ENCODE assay signal across 17 cellular contexts in genomic region chr3:157027861-157028745, GRCh38.
DNase-seq lines count a peak whose midpoint lies in the region; ATAC-seq, FAIRE-seq and TF ChIP-seq lines count a peak whose summit lies in the region.
"Had no signal": no experiment of that assay in that cellular context is flagged by ENCODE, and none has a peak within 500 bp of the region (broad histone marks: within the 10 kb centered on the region; RNA-seq: fewer than 3 reads in every experiment).

No MANE protein-coding gene starts in this region.

- H4K91ac ChIP-seq in mesenchymal stem cell (ENCODE audit: low read length): no peak overlapping the region

- no peak overlapping the region for H3K18ac ChIP-seq in mesenchymal stem cell (ENCODE audit: low read depth in 1 of 2, low read length in 2 of 2)

- H3K4me3 ChIP-seq in ACC112 (ENCODE audit: low read depth, low read length) (no peak overlapping the region), mesenchymal stem cell (ENCODE audit: insufficient read depth in 1 of 2, low read depth in 1 of 2, low read length in 2 of 2) (no peak overlapping the region)
- H3K4me3 ChIP-seq: SJSA1 had no signal

- no peak overlapping the region for H2BK5ac ChIP-seq in mesenchymal stem cell (ENCODE audit: low read depth, low read length, poor library complexity, severe bottlenecking)

- 34% methylated on average over 5 of the region's 7 CpGs for WGBS in mesenchymal stem cell

- H2BK120ac ChIP-seq in mesenchymal stem cell (ENCODE audit: low read depth, low read length): no peak overlapping the region

- H3K4ac ChIP-seq in mesenchymal stem cell (ENCODE audit: low read depth in 1 of 2, low read length in 2 of 2): no peak overlapping the region

- no peak overlapping the region for H3K4me2 ChIP-seq in mesenchymal stem cell (ENCODE audit: low read length, poor library complexity, severe bottlenecking)

- H2BK12ac ChIP-seq in mesenchymal stem cell (ENCODE audit: low read length in 2 of 2): no peak overlapping the region

- no peaks in the 10 kb centered on the region for H3K4me1 ChIP-seq in ACC112 (ENCODE audit: control insufficient read depth, insufficient read depth, low read length, unreplicated experiment)
- H3K4me1 ChIP-seq in mesenchymal stem cell (ENCODE audit: control insufficient read depth, insufficient read depth, low read depth, low read length): peaks cover 1% of the 10 kb centered on the region
- H3K4me1 ChIP-seq: BE2C, SJSA1 had no signal

- no peaks in the 10 kb centered on the region for H3K79me2 ChIP-seq in ACC112 (ENCODE audit: control insufficient read depth, insufficient read depth, low read length, unreplicated experiment)

- no peak overlapping the region for H3K9ac ChIP-seq in mesenchymal stem cell (ENCODE audit: low read length)

- no peaks in the 10 kb centered on the region for H3K27me3 ChIP-seq in ACC112 (ENCODE audit: insufficient read depth, low read length)
- no peaks in the 10 kb centered on the region for H3K27me3 ChIP-seq in mesenchymal stem cell (ENCODE audit: control insufficient read depth in 1 of 2, insufficient read depth in 1 of 2, low read length in 2 of 2)
- H3K27me3 ChIP-seq: BE2C, SJSA1 had no signal

- FAIRE-seq in H54 (lab: Jason Lieb, UNC): peak; percentile 74

- DNase-seq in H54 (ENCODE audit: insufficient read length, low spot score) (no peak), dermis blood vessel endothelial cell (peak; percentile 28), mesenchymal stem cell (peak; percentile 5), amygdala (lab: John Stamatoyannopoulos, UW) (no peak), SHP77 (lab: John Stamatoyannopoulos, UW) (no peak), occipital lobe (lab: John Stamatoyannopoulos, UW) (no peak)
- DNase-seq: BE2C; CD4-positive, alpha-beta T cell; KBM-7; NCI-H1436; NCI-H2029; NCI-H2171; NCI-H446; RPMI8226 had no signal

- peaks cover 3% of the 10 kb centered on the region for H3K9me3 ChIP-seq in mesenchymal stem cell (ENCODE audit: control insufficient read depth, low read length)
- H3K9me3 ChIP-seq: BE2C, SJSA1 had no signal

- H2BK15ac ChIP-seq in mesenchymal stem cell (ENCODE audit: low read depth, poor library complexity, severe bottlenecking): no peak overlapping the region

- no peak overlapping the region for H3K14ac ChIP-seq in mesenchymal stem cell (ENCODE audit: low read length in 2 of 2)

- H3K23ac ChIP-seq in mesenchymal stem cell (ENCODE audit: low read length in 2 of 2): no peak overlapping the region

- H2AFZ ChIP-seq in ACC112 (ENCODE audit: low read length, unreplicated experiment): peak overlapping the region; percentile 8
- H2AFZ ChIP-seq in mesenchymal stem cell (ENCODE audit: low read depth, low read length): no peak overlapping the region

- H2AK5ac ChIP-seq in mesenchymal stem cell (ENCODE audit: low read length, severe bottlenecking): no peak overlapping the region

- no peak overlapping the region for H3K27ac ChIP-seq in ACC112 (ENCODE audit: low read depth, low read length)
- H3K27ac ChIP-seq in mesenchymal stem cell (ENCODE audit: low read length, poor library complexity, severe bottlenecking): no peak overlapping the region
- H3K27ac ChIP-seq: SJSA1 had no signal

- H3K79me1 ChIP-seq in mesenchymal stem cell (replicated peaks; ENCODE audit: low read length, poor library complexity, severe bottlenecking): no peaks in the 10 kb centered on the region

- ATAC-seq in HG02840 (IDR thresholded peaks at IDR 0.05; ENCODE audit: low FRiP score, unreplicated experiment): no peak

- no peak overlapping the region for H4K8ac ChIP-seq in mesenchymal stem cell (ENCODE audit: low read length)

- H3K36me3 ChIP-seq in ACC112 (ENCODE audit: insufficient read depth, low read length): no peaks in the 10 kb centered on the region
- H3K36me3 ChIP-seq in mesenchymal stem cell (ENCODE audit: control insufficient read depth in 1 of 2, insufficient read depth in 2 of 2, low read depth in 1 of 2, low read length in 2 of 2): no peaks in the 10 kb centered on the region
- H3K36me3 ChIP-seq: BE2C, SJSA1 had no signal

- TF ChIP-seq POLR2A in H54 (IDR thresholded peaks at IDR 0.05; ENCODE audit: low read depth, low read length): no peak

Comparison
In these comparisons a context has a peak if more than half of its experiments do, and no peak if none do; other contexts are left out.
1. DNase-seq: peak in dermis blood vessel endothelial cell (single experiment) and mesenchymal stem cell (single experiment); none in H54 (single experiment), amygdala (0 of 56), SHP77 (0 of 2) and occipital lobe (single experiment).